26 cellular contexts compared by ENCODE assay signal in the genomic region with DNA sequence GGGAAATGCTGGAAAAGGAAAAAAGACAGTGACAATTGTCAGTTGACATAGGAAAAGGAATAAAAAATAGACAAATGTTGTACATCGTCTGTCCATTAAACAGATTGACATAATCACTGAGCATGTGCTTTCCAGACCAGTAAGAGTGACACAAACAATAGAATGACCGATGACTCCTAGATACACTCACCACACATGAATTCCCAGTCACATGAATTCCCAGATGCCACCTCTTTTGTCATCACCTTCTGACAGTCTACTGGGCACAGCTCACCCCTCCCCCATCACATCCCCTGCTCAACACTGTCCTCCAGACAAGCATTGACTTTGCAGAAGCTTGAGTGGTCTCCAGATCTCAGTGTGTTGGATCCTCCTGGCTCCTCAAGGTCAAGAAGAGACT. TPM values are rescaled to one million over a fixed set of nuclear protein-coding genes. Genes with fewer than 3 reads are reported as not detected.
"Had no signal": no experiment of that assay in that cellular context is flagged by ENCODE, and none has a peak within 500 bp of the region (broad histone marks: within the 10 kb centered on the region; RNA-seq: fewer than 3 reads in every experiment).

No MANE protein-coding gene starts in this region.

- H3K4me3 Mint-ChIP-seq: activated B cell treated with CpG ODN at 0.5 μM for 24 hours; activated CD4-positive, alpha-beta T cell treated with anti-CD3 and anti-CD28 coated beads, Interleukin-2, amount 10 ng/mL, durations not matched to agents 24 days and 14 days; activated CD8-positive, alpha-beta memory T cell treated with anti-CD3 and anti-CD28 coated beads, Interleukin-2, amount 10 ng/mL, durations not matched to agents 7 days and 5 days; activated naive CD8-positive, alpha-beta T cell; activated T-cell treated with anti-CD3 and anti-CD28 coated beads, Interleukin-2, amount 50 U/mL, for 24 hours; activated T-helper 1 cell treated with anti-CD3 and anti-CD28 coated beads, Interleukin-12 subunit alpha, Interleukin-12 subunit beta, Interleukin-2, Interleukin-4 antibody, amounts not matched to agents 30 ng/mL and 10 ng/mL and 1 ng/mL, durations not matched to agents 14 hours and 24 hours and 36 hours; brain; T-helper 2 cell treated with Interferon-gamma antibody and Interleukin-4, amounts not matched to agents 5 μg/mL and 100 μg/mL, for 36 hours had no signal

- FAIRE-seq: astrocyte had no signal

- DNase-seq: activated B cell treated with CpG ODN at 0.5 μM for 24 hours; activated CD4-positive, alpha-beta T cell treated with anti-CD3 and anti-CD28 coated beads for 1 hour; activated CD4-positive, alpha-beta T cell treated with anti-CD3 and anti-CD28 coated beads, Interleukin-2, amount 10 ng/mL, durations not matched to agents 24 days and 14 days; activated CD4-positive, alpha-beta T cell treated with anti-CD3 and anti-CD28 coated beads, Interleukin-2, amount 50 U/mL, for 48 hours; activated CD8-positive, alpha-beta memory T cell treated with anti-CD3 and anti-CD28 coated beads, Interleukin-2, amount 10 ng/mL, durations not matched to agents 7 days and 5 days; activated effector memory CD4-positive, alpha-beta T cell treated with Interleukin-2 at 50 U/mL for 16 hours; activated naive CD4-positive, alpha-beta T cell; activated T-cell treated with anti-CD3 and anti-CD28 coated beads, Interleukin-2, amount 50 U/mL, for 24 hours; amygdala; MG63; NCI-H1105 treated with DMSO at 0.1 percent for 48 hours; NCI-H1436 treated with DMSO at 0.1 percent for 48 hours; NCI-H187; NCI-H2081; NCI-H446; NCI-H524; PC-9; Right ventricle myocardium superior; SJCRH30; SK-N-SH; T-helper 1 cell had no signal

- H3K36me3 Mint-ChIP-seq: brain had no signal

- ATAC-seq: activated CD8-positive, alpha-beta memory T cell treated with anti-CD3 and anti-CD28 coated beads, Interleukin-2, amount 10 ng/mL, durations not matched to agents 7 days and 5 days had no signal

- H3K9me3 ChIP-seq: SJCRH30, SK-N-SH had no signal

- H3K27ac Mint-ChIP-seq: activated B cell treated with CpG ODN at 0.5 μM for 24 hours; activated CD4-positive, alpha-beta T cell treated with anti-CD3 and anti-CD28 coated beads, Interleukin-2, amount 10 ng/mL, durations not matched to agents 24 days and 14 days; activated CD8-positive, alpha-beta memory T cell treated with anti-CD3 and anti-CD28 coated beads, Interleukin-2, amount 10 ng/mL, durations not matched to agents 7 days and 5 days; activated naive CD8-positive, alpha-beta T cell; activated T-cell treated with anti-CD3 and anti-CD28 coated beads, Interleukin-2, amount 50 U/mL, for 24 hours; activated T-helper 1 cell treated with anti-CD3 and anti-CD28 coated beads, Interleukin-12 subunit alpha, Interleukin-12 subunit beta, Interleukin-2, Interleukin-4 antibody, amounts not matched to agents 30 ng/mL and 10 ng/mL and 1 ng/mL, durations not matched to agents 14 hours and 24 hours and 36 hours; brain; T-helper 2 cell treated with Interferon-gamma antibody and Interleukin-4, amounts not matched to agents 5 μg/mL and 100 μg/mL, for 36 hours had no signal

- H3K4me1 Mint-ChIP-seq: activated B cell treated with CpG ODN at 0.5 μM for 24 hours had no signal

RNA-seq across cellular contexts. Expression of gene POM121L2, which starts 25.9 kb away (rescaled TPM):
- total RNA-seq: activated B cell treated with CpG ODN at 0.5 μM for 24 hours; activated CD4-positive, alpha-beta T cell treated with anti-CD3 and anti-CD28 coated beads, Interleukin-2, amount 10 ng/mL, durations not matched to agents 24 days and 14 days; activated CD8-positive, alpha-beta memory T cell treated with anti-CD3 and anti-CD28 coated beads, Interleukin-2, amount 10 ng/mL, durations not matched to agents 7 days and 5 days; activated T-helper 1 cell treated with anti-CD3 and anti-CD28 coated beads, Interleukin-12 subunit alpha, Interleukin-12 subunit beta, Interleukin-2, Interleukin-4 antibody, amounts not matched to agents 30 ng/mL and 10 ng/mL and 1 ng/mL, durations not matched to agents 14 hours and 24 hours and 36 hours; astrocyte; Right ventricle myocardium superior; SJCRH30 had no signal

RNA-seq across cellular contexts. Expression of gene PRSS16, which starts 38.6 kb away (rescaled TPM):
- total RNA-seq: activated CD4-positive, alpha-beta T cell treated with anti-CD3 and anti-CD28 coated beads, Interleukin-2, amount 10 ng/mL, durations not matched to agents 24 days and 14 days; Right ventricle myocardium superior; SJCRH30 had no signal
